Comparison of ENCODE assay signal across 9 cellular contexts in the genomic region with DNA sequence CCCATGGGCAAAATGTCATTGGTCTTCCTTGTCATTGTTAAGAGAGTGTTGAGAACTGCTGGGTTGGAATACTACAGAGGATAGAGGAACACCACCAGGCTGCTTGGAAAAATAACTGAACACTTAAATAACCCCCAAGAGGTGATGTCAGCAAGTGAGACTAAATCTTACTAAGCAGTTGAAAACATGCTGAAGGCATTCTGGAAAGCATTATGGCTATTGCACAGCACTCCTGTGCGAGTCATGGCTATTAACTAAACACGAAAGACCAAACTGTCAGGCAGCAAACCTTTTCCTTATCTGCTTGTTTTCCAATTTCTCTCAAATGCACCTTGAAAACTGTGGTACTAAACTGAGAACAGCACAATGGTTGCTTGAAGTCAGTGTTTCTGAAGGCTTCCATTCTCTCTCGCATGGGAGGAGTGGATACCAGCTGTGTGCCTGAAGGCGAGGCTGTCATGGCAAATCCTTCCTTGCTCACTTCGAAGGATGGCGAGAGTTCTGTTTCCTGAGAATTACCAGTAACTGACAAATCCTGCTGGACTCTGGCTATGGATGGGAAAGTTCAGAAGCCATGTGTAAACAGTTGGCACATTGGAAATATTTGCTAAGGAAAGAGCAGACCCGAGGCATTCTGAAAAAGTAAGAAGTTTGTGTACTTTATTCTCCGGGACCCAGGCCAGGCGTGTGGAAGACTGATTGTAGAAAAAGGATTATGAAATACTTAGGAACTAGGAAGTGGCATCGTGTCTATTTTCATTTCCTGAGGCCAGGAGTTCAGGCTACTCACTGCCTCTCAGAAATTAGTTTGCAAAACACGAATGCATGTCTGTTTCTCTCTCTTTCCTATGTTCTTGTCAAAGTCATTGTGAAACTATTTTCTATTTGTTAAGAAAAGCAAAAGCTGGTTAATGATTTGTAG.
DNase-seq lines count a peak whose midpoint lies in the region; ATAC-seq and TF ChIP-seq lines count a peak whose summit lies in the region.
"Had no signal": no experiment of that assay in that cellular context is flagged by ENCODE, and none has a peak within 500 bp of the region (broad histone marks: within the 10 kb centered on the region; RNA-seq: fewer than 3 reads in every experiment).

No MANE protein-coding gene starts in this region.

- no peak for TF ChIP-seq CTCF in breast epithelium (IDR thresholded peaks at IDR 0.05)

- H3K36me3 ChIP-seq in breast epithelium, result no peaks in the 10 kb centered on the region

- no peaks in the 10 kb centered on the region for H3K9me3 ChIP-seq in breast epithelium

- no peak for TF ChIP-seq POLR2A in breast epithelium (IDR thresholded peaks at IDR 0.05)

- H3K4me3 ChIP-seq in breast epithelium, result no peak overlapping the region

- ATAC-seq in HG03135 (IDR thresholded peaks at IDR 0.05; ENCODE audit: unreplicated experiment) (peak; percentile 65), HG02623 (IDR thresholded peaks at IDR 0.05; ENCODE audit: unreplicated experiment) (no peak)

- H3K4me1 ChIP-seq in breast epithelium, result no peaks in the 10 kb centered on the region

- no peaks in the 10 kb centered on the region for H3K27me3 ChIP-seq in breast epithelium

- DNase-seq in AG08396 (ENCODE audit: low spot score), result peak; percentile 49
- peak; percentile 64 to 73 for DNase-seq in breast epithelium (ENCODE audit: low spot score in 2 of 2)
- DNase-seq in medulla oblongata (ENCODE audit: extremely low spot score), result peak; percentile 10
- no peak for DNase-seq in activated naive CD4-positive, alpha-beta T cell (lab: John Stamatoyannopoulos, UW)
- DNase-seq in occipital lobe (lab: John Stamatoyannopoulos, UW), result no peak
- DNase-seq in OCI-M1 (lab: John Stamatoyannopoulos, UW), result no peak
- DNase-seq: dermis blood vessel endothelial cell had no signal

- H3K27ac ChIP-seq in breast epithelium, result peak overlapping the region; percentile 59 to 82

- intact Hi-C loops in breast epithelium (cut with DNase I; ENCODE audit: low total_unique reads), result no loop called here

Comparison
In these comparisons a context has a peak if more than half of its experiments do, and no peak if none do; other contexts are left out.
1. DNase-seq: peak in AG08396 (single experiment), breast epithelium (2 of 2) and medulla oblongata (single experiment); none in activated naive CD4-positive, alpha-beta T cell (0 of 4), occipital lobe (single experiment) and OCI-M1 (single experiment).